15 cellular contexts compared by ENCODE assay signal in the genomic region with DNA sequence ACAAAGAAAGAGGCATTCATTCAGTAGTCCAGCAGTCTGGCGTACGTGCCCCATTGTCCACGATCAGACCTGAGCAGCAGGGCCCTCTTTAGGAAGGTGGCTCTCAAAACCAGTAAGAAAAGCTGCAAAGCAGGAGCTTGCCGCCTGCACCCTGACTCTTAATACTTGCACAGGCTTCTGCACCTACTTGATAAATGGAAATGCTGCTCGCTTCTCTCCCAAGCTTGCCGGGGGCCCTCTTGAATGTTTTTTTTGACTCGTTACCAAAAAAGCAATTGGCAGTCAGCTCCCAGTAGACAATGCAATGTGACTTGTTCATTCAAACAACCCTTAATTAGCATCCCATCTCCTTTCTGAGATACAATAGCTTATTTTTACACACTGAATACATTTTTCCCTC. TPM values are rescaled to one million over a fixed set of nuclear protein-coding genes. Genes with fewer than 3 reads are reported as not detected.
DNase-seq lines count a peak whose midpoint lies in the region; FAIRE-seq and TF ChIP-seq lines count a peak whose summit lies in the region.
"Had no signal": no experiment of that assay in that cellular context is flagged by ENCODE, and none has a peak within 500 bp of the region (broad histone marks: within the 10 kb centered on the region; RNA-seq: fewer than 3 reads in every experiment).

No MANE protein-coding gene starts in this region.

- H3K27ac ChIP-seq in astrocyte (ENCODE audit: low read depth, low read length) (peak overlapping the region; percentile 45), RWPE1 (no peak overlapping the region)
- H3K27ac ChIP-seq: HL-60, transverse colon had no signal

- H4K20me1 ChIP-seq in astrocyte (ENCODE audit: insufficient read depth, low read length), result no peaks in the 10 kb centered on the region

- no peak for TF ChIP-seq CTCF in astrocyte (IDR thresholded peaks at IDR 0.05; ENCODE audit: insufficient read depth, low read depth, low read length)
- TF ChIP-seq CTCF in RWPE1 (conservative IDR thresholded peaks at IDR 0.05; ENCODE audit: low read depth), result no peak

- H3K79me2 ChIP-seq in astrocyte (ENCODE audit: insufficient read depth, low read length), result no peaks in the 10 kb centered on the region

- H3K27me3 ChIP-seq in astrocyte (ENCODE audit: insufficient read depth, low read length), result no peaks in the 10 kb centered on the region
- H3K27me3 ChIP-seq: transverse colon had no signal

- H3K4me1 ChIP-seq in astrocyte (ENCODE audit: insufficient read depth, low read length), result peaks cover 33% of the 10 kb centered on the region
- H3K4me1 ChIP-seq: transverse colon had no signal

- no peaks in the 10 kb centered on the region for H3K9me3 Mint-ChIP-seq in astrocyte (ENCODE audit: unreplicated experiment)

- H3K4me1 Mint-ChIP-seq in astrocyte (ENCODE audit: low read depth, unreplicated experiment), result peaks cover 31% of the 10 kb centered on the region

- no peaks in the 10 kb centered on the region for H3K27me3 Mint-ChIP-seq in astrocyte (ENCODE audit: low read depth, unreplicated experiment)

- no peak overlapping the region for H3K4me3 Mint-ChIP-seq in astrocyte (ENCODE audit: unreplicated experiment)
- H3K4me3 Mint-ChIP-seq: activated naive CD8-positive, alpha-beta T cell had no signal

- peak overlapping the region; percentile 69 for H3K9ac ChIP-seq in astrocyte (ENCODE audit: low read length)

- CTCF ChIA-PET in RWPE1 (lab: Yijun Ruan, JAX), result no interaction called here

- H2AFZ ChIP-seq in astrocyte (ENCODE audit: low read depth, low read length), result peak overlapping the region; percentile 56

- no peak overlapping the region for H3K27ac Mint-ChIP-seq in astrocyte (ENCODE audit: unreplicated experiment)
- H3K27ac Mint-ChIP-seq: activated naive CD8-positive, alpha-beta T cell had no signal

- H3K36me3 Mint-ChIP-seq in astrocyte (ENCODE audit: low read depth, unreplicated experiment), result no peaks in the 10 kb centered on the region
- H3K36me3 Mint-ChIP-seq: activated naive CD8-positive, alpha-beta T cell had no signal

- POLR2A ChIA-PET in RWPE1 (lab: Yijun Ruan, JAX; ENCODE audit: low non-redundant PET), result no interaction called here

- peak overlapping the region; percentile 72 for H3K4me2 ChIP-seq in astrocyte (ENCODE audit: low read length)

- H3K4me3 ChIP-seq in astrocyte (ENCODE audit: insufficient read depth, low read depth, low read length), result peak overlapping the region; percentile 26
- H3K4me3 ChIP-seq: transverse colon had no signal

- no peaks in the 10 kb centered on the region for H3K36me3 ChIP-seq in astrocyte (ENCODE audit: insufficient read depth, low read length)
- H3K36me3 ChIP-seq: transverse colon had no signal

- H3K9me3 ChIP-seq in astrocyte (ENCODE audit: insufficient read depth, low read depth, low read length), result no peaks in the 10 kb centered on the region
- H3K9me3 ChIP-seq: transverse colon had no signal

- DNase-seq in Ammon's horn (ENCODE audit: low spot score) (peak; percentile 57), NCI-H1092 treated with DMSO at 0.1 percent for 48 hours (lab: John Stamatoyannopoulos, UW) (peak; percentile 40), astrocyte (ENCODE audit: low read depth) (peak; percentile 75), iPS-NIHi11 (ENCODE audit: low spot score) (peak; percentile 14), NCI-H2171 treated with DMSO at 0.1 percent for 48 hours (lab: John Stamatoyannopoulos, UW) (no peak), RWPE1 (ENCODE audit: low spot score) (no peak), NCI-H187 treated with DMSO at 0.1 percent for 48 hours (lab: John Stamatoyannopoulos, UW) (no peak)
- DNase-seq in activated CD4-positive, CD25-positive, alpha-beta regulatory T cell (lab: John Stamatoyannopoulos, UW), result no peak
- DNase-seq: AML-193, transverse colon had no signal

- FAIRE-seq in astrocyte (lab: Jason Lieb, UNC), result no peak
- FAIRE-seq: G401.6 had no signal

RNA-seq across cellular contexts. Expression of a gene that starts 27.2 kb away (rescaled TPM):
- 2.2 and 2.5 TPM in 2 replicates for total RNA-seq in astrocyte
- total RNA-seq: OCI-LY7; T-helper 2 cell treated with Interferon-gamma antibody and Interleukin-4, amounts not matched to agents 100 ng/mL and 5 ng/mL, for 36 hours had no signal

Comparison
In these comparisons a context has a peak if more than half of its experiments do, and no peak if none do; other contexts are left out.
1. DNase-seq: peak in Ammon's horn (single experiment), NCI-H1092 treated with DMSO at 0.1 percent for 48 hours (single experiment), astrocyte (single experiment) and iPS-NIHi11 (single experiment); none in NCI-H2171 treated with DMSO at 0.1 percent for 48 hours (single experiment), activated CD4-positive, CD25-positive, alpha-beta regulatory T cell (0 of 4), RWPE1 (single experiment) and NCI-H187 treated with DMSO at 0.1 percent for 48 hours (single experiment).